15 cellular contexts compared by ENCODE assay signal in genomic region chr9:27771803-27772545, GRCh38.
DNase-seq lines count a peak whose midpoint lies in the region; ATAC-seq and FAIRE-seq lines count a peak whose summit lies in the region.
"Had no signal": no experiment of that assay in that cellular context is flagged by ENCODE, and none has a peak within 500 bp of the region (broad histone marks: within the 10 kb centered on the region; RNA-seq: fewer than 3 reads in every experiment).

No MANE protein-coding gene starts in this region.

- POLR2A ChIA-PET in CD4-positive, alpha-beta memory T cell (lab: Charles Lee; ENCODE audit: partially characterized antibody), result no interaction called here

- FAIRE-seq in urothelium cell line (lab: Jason Lieb, UNC), result peak; percentile 67
- FAIRE-seq: A549, TTC549 had no signal

- peaks cover 0 to 2% of the 10 kb centered on the region in 2 donors for H3K27me3 Mint-ChIP-seq in CD4-positive, alpha-beta memory T cell
- H3K27me3 Mint-ChIP-seq: stimulated activated naive CD8-positive, alpha-beta T cell treated with anti-CD3 and anti-CD28 coated beads, Interleukin-15, Interleukin-2, amounts not matched to agents 100 ng/mL and 50 ng/mL, for 24 hours had no signal

- H3K4me3 Mint-ChIP-seq in CD4-positive, alpha-beta memory T cell, result no peak overlapping the region
- H3K4me3 Mint-ChIP-seq: stimulated activated naive CD8-positive, alpha-beta T cell treated with anti-CD3 and anti-CD28 coated beads, Interleukin-15, Interleukin-2, amounts not matched to agents 100 ng/mL and 50 ng/mL, for 24 hours had no signal

- H3K9me3 Mint-ChIP-seq in CD4-positive, alpha-beta memory T cell, result no peaks in the 10 kb centered on the region
- H3K9me3 Mint-ChIP-seq: stimulated activated naive CD8-positive, alpha-beta T cell treated with anti-CD3 and anti-CD28 coated beads, Interleukin-15, Interleukin-2, amounts not matched to agents 100 ng/mL and 50 ng/mL, for 24 hours had no signal

- H3K9me3 ChIP-seq in iPS DF 6.9 (ENCODE audit: control insufficient read depth, insufficient read depth, low read length), result no peaks in the 10 kb centered on the region
- no peaks in the 10 kb centered on the region for H3K9me3 ChIP-seq in CD4-positive, alpha-beta memory T cell (ENCODE audit: control insufficient read depth in 1 of 2, low read length in 2 of 2)
- H3K9me3 ChIP-seq: A549, adrenal gland had no signal

- H3K27me3 ChIP-seq in iPS DF 6.9 (ENCODE audit: control insufficient read depth, insufficient read depth, low read length), result no peaks in the 10 kb centered on the region; the same call in 1 of the 2 replicates
- H3K27me3 ChIP-seq in CD4-positive, alpha-beta memory T cell (ENCODE audit: insufficient read depth, low read length), result no peaks in the 10 kb centered on the region
- H3K27me3 ChIP-seq: adrenal gland had no signal

- H3K4me1 Mint-ChIP-seq in CD4-positive, alpha-beta memory T cell, result no peaks in the 10 kb centered on the region

- H3K4me1 ChIP-seq in iPS DF 6.9 (ENCODE audit: control insufficient read depth, insufficient read depth, low read length), result peaks cover 2% of the 10 kb centered on the region; the same call in 1 of the 2 replicates
- no peaks in the 10 kb centered on the region for H3K4me1 ChIP-seq in CD4-positive, alpha-beta memory T cell (ENCODE audit: insufficient read depth, low read length)
- H3K4me1 ChIP-seq: A549, adrenal gland had no signal

- DNase-seq in NCI-H2171 treated with DMSO at 0.1 percent for 48 hours (lab: John Stamatoyannopoulos, UW), result peak; percentile 44
- no peak for DNase-seq in NCI-H2171 (lab: John Stamatoyannopoulos, UW)
- DNase-seq in SHP77 treated with DMSO at 0.1 percent for 48 hours (lab: John Stamatoyannopoulos, UW), result peak; percentile 33
- peak; percentile 57 for DNase-seq in iPS DF 6.9 (ENCODE audit: low read depth, low spot score)
- peak; percentile 62 for DNase-seq in urothelium cell line (ENCODE audit: low spot score)
- no peak for DNase-seq in stimulated activated naive CD4-positive, alpha-beta T cell (lab: John Stamatoyannopoulos, UW)
- DNase-seq in CD4-positive, alpha-beta memory T cell, result no peak
- DNase-seq: adrenal gland, DMS79 treated with DMSO at 0.1 percent for 48 hours, occipital lobe had no signal

- H3K4me3 ChIP-seq in iPS DF 6.9 (ENCODE audit: low read length), result no peak overlapping the region
- no peak overlapping the region for H3K4me3 ChIP-seq in CD4-positive, alpha-beta memory T cell (ENCODE audit: low read length in 2 of 2)
- H3K4me3 ChIP-seq: A549, adrenal gland had no signal

- H3K36me3 Mint-ChIP-seq in CD4-positive, alpha-beta memory T cell, result no peaks in the 10 kb centered on the region

- no peak for ATAC-seq in GM18861 (IDR thresholded peaks at IDR 0.05; ENCODE audit: unreplicated experiment)
- ATAC-seq: A549, Panc1 had no signal

- WGBS in iPS DF 6.9 (ENCODE audit: insufficient coverage, insufficient read length), result no CpG with 5 or more reads among the region's 4 CpGs

- no peaks in the 10 kb centered on the region for H3K36me3 ChIP-seq in iPS DF 6.9 (ENCODE audit: control insufficient read depth, insufficient read depth, low read length)
- no peaks in the 10 kb centered on the region for H3K36me3 ChIP-seq in CD4-positive, alpha-beta memory T cell (ENCODE audit: insufficient read depth, low read length)
- H3K36me3 ChIP-seq: adrenal gland had no signal

- intact Hi-C loops in CD4-positive, alpha-beta memory T cell (cut with micrococcal nuclease), result no loop called here

- CTCF ChIA-PET in CD4-positive, alpha-beta memory T cell (lab: Charles Lee; ENCODE audit: partially characterized antibody), result no interaction called here

- no peak overlapping the region for H3K27ac ChIP-seq in iPS DF 6.9 (ENCODE audit: low read length)
- H3K27ac ChIP-seq in CD4-positive, alpha-beta memory T cell (ENCODE audit: low read depth, low read length), result no peak overlapping the region
- H3K27ac ChIP-seq: A549, adrenal gland had no signal

- H3K27ac Mint-ChIP-seq in CD4-positive, alpha-beta memory T cell, result no peak overlapping the region
- H3K27ac Mint-ChIP-seq: stimulated activated naive CD8-positive, alpha-beta T cell treated with anti-CD3 and anti-CD28 coated beads, Interleukin-15, Interleukin-2, amounts not matched to agents 100 ng/mL and 50 ng/mL, for 24 hours had no signal

Comparison
In these comparisons a context has a peak if more than half of its experiments do, and no peak if none do; other contexts are left out.
1. DNase-seq: peak in NCI-H2171 treated with DMSO at 0.1 percent for 48 hours (single experiment), SHP77 treated with DMSO at 0.1 percent for 48 hours (single experiment), iPS DF 6.9 (single experiment) and urothelium cell line (single experiment); none in NCI-H2171 (single experiment), stimulated activated naive CD4-positive, alpha-beta T cell (0 of 6) and CD4-positive, alpha-beta memory T cell (0 of 5).